ENCODE assay signal across 16 cellular contexts in genomic region chr10:84523509-84523908, GRCh38.
DNase-seq lines count a peak whose midpoint lies in the region; ATAC-seq and TF ChIP-seq lines count a peak whose summit lies in the region.
"Had no signal": no experiment of that assay in that cellular context is flagged by ENCODE, and none has a peak within 500 bp of the region (broad histone marks: within the 10 kb centered on the region; RNA-seq: fewer than 3 reads in every experiment).

No MANE protein-coding gene starts in this region.

- H3K4me1 ChIP-seq in PC-3 (ENCODE audit: insufficient read depth, low read length) (peaks cover 30% of the 10 kb centered on the region), foreskin keratinocyte (peaks cover 18% of the 10 kb centered on the region), Peyer's patch (no peaks in the 10 kb centered on the region)
- H3K4me1 ChIP-seq: gastroesophageal sphincter, parathyroid adenoma had no signal

- H3K4me3 ChIP-seq in PC-3 (ENCODE audit: low read length) (no peak overlapping the region), Peyer's patch (no peak overlapping the region)
- H3K4me3 ChIP-seq: gastroesophageal sphincter, suprapubic skin had no signal

- H3K4me2 ChIP-seq in PC-3 (ENCODE audit: low read length) = no peak overlapping the region

- POLR2A ChIA-PET in PC-3 (lab: Charles Lee; ENCODE audit: unreplicated experiment) = no interaction called here

- H3K27ac ChIP-seq in PC-3 (ENCODE audit: low read length) (no peak overlapping the region), foreskin keratinocyte (no peak overlapping the region), Peyer's patch (no peak overlapping the region)
- H3K27ac ChIP-seq: gastroesophageal sphincter, parathyroid adenoma, suprapubic skin had no signal

- no TSS peak for BruUV-seq in PC-3 (replicated peaks; lab: Mats Ljungman, UMichigan)

- H3K9me3 ChIP-seq in PC-3 (ENCODE audit: low read length) (no peaks in the 10 kb centered on the region), Peyer's patch (peaks cover 0 to 4% (median 0%) of the 10 kb centered on the region in 4 donors)

- H3K27me3 Mint-ChIP-seq in activated naive CD4-positive, alpha-beta T cell treated with anti-CD3 and anti-CD28 coated beads for 36 hours (ENCODE audit: low read depth) = no peaks in the 10 kb centered on the region
- H3K27me3 Mint-ChIP-seq: activated CD4-positive, alpha-beta memory T cell treated with anti-CD3 and anti-CD28 coated beads, Interleukin-2, amount 10 ng/mL, durations not matched to agents 7 days and 5 days had no signal

- no peaks in the 10 kb centered on the region for H3K9me2 ChIP-seq in PC-3 (replicated peaks; ENCODE audit: low read length)

- peaks cover 11% of the 10 kb centered on the region for H3K36me3 Mint-ChIP-seq in activated naive CD4-positive, alpha-beta T cell treated with anti-CD3 and anti-CD28 coated beads for 36 hours (ENCODE audit: low read depth)

- no peak for TF ChIP-seq POLR2A in Peyer's patch (IDR thresholded peaks at IDR 0.05)

- H4K20me1 ChIP-seq in PC-3 (ENCODE audit: low read length) = no peaks in the 10 kb centered on the region

- no peaks in the 10 kb centered on the region for H3F3A ChIP-seq in PC-3 (ENCODE audit: low read length, unreplicated experiment)

- no peak overlapping the region for H2AFZ ChIP-seq in PC-3 (ENCODE audit: low read length)
- H2AFZ ChIP-seq: parathyroid adenoma had no signal

- CTCF ChIA-PET in activated naive CD4-positive, alpha-beta T cell treated with anti-CD3 and anti-CD28 coated beads for 36 hours (lab: Charles Lee) = interaction anchor here (0.6 to 2.9 kb wide), 2 partner anchors 14 to 215 kb away, joined by 4 to 13 read pairs; no protein-coding TSS in a partner anchor
- CTCF ChIA-PET in PC-3 (lab: Charles Lee) = interaction anchor here (1.7 kb wide), 1 partner anchor 14 kb away, joined by 6 read pairs; no protein-coding TSS in a partner anchor

- H3K27me3 ChIP-seq in PC-3 (ENCODE audit: low read length) (no peaks in the 10 kb centered on the region), foreskin keratinocyte (no peaks in the 10 kb centered on the region), Peyer's patch (no peaks in the 10 kb centered on the region)
- H3K27me3 ChIP-seq: gastroesophageal sphincter, suprapubic skin had no signal

- H3K36me3 ChIP-seq in PC-3 (ENCODE audit: low read depth, low read length) (no peaks in the 10 kb centered on the region), Peyer's patch (no peaks in the 10 kb centered on the region)
- H3K36me3 ChIP-seq: gastroesophageal sphincter, suprapubic skin had no signal

- no peak overlapping the region for H3K27ac Mint-ChIP-seq in activated naive CD4-positive, alpha-beta T cell treated with anti-CD3 and anti-CD28 coated beads for 36 hours
- H3K27ac Mint-ChIP-seq: activated CD4-positive, alpha-beta memory T cell treated with anti-CD3 and anti-CD28 coated beads, Interleukin-2, amount 10 ng/mL, durations not matched to agents 7 days and 5 days; activated T-helper 1 cell treated with anti-CD3 and anti-CD28 coated beads, Interleukin-12 subunit alpha, Interleukin-12 subunit beta, Interleukin-2, Interleukin-4 antibody, amounts not matched to agents 30 ng/mL and 10 ng/mL and 1 ng/mL, durations not matched to agents 14 hours and 24 hours and 36 hours had no signal

- ATAC-seq in PC-3 = no peak
- ATAC-seq in foreskin keratinocyte = peak; percentile 36
- ATAC-seq: gastroesophageal sphincter had no signal

- H3K9me3 Mint-ChIP-seq in activated naive CD4-positive, alpha-beta T cell treated with anti-CD3 and anti-CD28 coated beads for 36 hours = peaks cover 18% of the 10 kb centered on the region

- H3K79me2 ChIP-seq in PC-3 (ENCODE audit: low read length) = no peaks in the 10 kb centered on the region
- H3K79me2 ChIP-seq: parathyroid adenoma had no signal

- peaks cover 5% of the 10 kb centered on the region for H3K4me1 Mint-ChIP-seq in activated naive CD4-positive, alpha-beta T cell treated with anti-CD3 and anti-CD28 coated beads for 36 hours (ENCODE audit: low read depth)
- H3K4me1 Mint-ChIP-seq: activated CD4-positive, alpha-beta memory T cell treated with anti-CD3 and anti-CD28 coated beads, Interleukin-2, amount 10 ng/mL, durations not matched to agents 7 days and 5 days had no signal

- no peak overlapping the region for H3K4me3 Mint-ChIP-seq in activated naive CD4-positive, alpha-beta T cell treated with anti-CD3 and anti-CD28 coated beads for 36 hours
- H3K4me3 Mint-ChIP-seq: activated CD4-positive, alpha-beta memory T cell treated with anti-CD3 and anti-CD28 coated beads, Interleukin-2, amount 10 ng/mL, durations not matched to agents 7 days and 5 days; activated T-helper 1 cell treated with anti-CD3 and anti-CD28 coated beads, Interleukin-12 subunit alpha, Interleukin-12 subunit beta, Interleukin-2, Interleukin-4 antibody, amounts not matched to agents 30 ng/mL and 10 ng/mL and 1 ng/mL, durations not matched to agents 14 hours and 24 hours and 36 hours had no signal

- intact Hi-C loops in activated naive CD4-positive, alpha-beta T cell treated with anti-CD3 and anti-CD28 coated beads for 36 hours (cut with micrococcal nuclease) = no loop called here
- intact Hi-C loops in PC-3 (cut with micrococcal nuclease) = loop anchor here (5.0 kb wide), 1 partner anchor 101 kb away; no protein-coding TSS in a partner anchor

- no peak overlapping the region for H3K9ac ChIP-seq in PC-3 (ENCODE audit: low read length)
- H3K9ac ChIP-seq: parathyroid adenoma had no signal

- TF ChIP-seq CTCF in PC-3 (conservative IDR thresholded peaks at IDR 0.05; ENCODE audit: low read depth, low read length) = no peak
- no peak for TF ChIP-seq CTCF in foreskin keratinocyte (conservative IDR thresholded peaks at IDR 0.05)
- TF ChIP-seq CTCF in Peyer's patch (IDR thresholded peaks at IDR 0.05) = no peak

- DNase-seq in activated naive CD4-positive, alpha-beta T cell treated with anti-CD3 and anti-CD28 coated beads for 36 hours = peak; percentile 26
- no peak for DNase-seq in activated naive CD4-positive, alpha-beta T cell treated with Interleukin-2 at 50 U/mL for 16 hours
- DNase-seq in PC-3 (peak; percentile 25), foreskin keratinocyte (no peak), A172 (ENCODE audit: low spot score) (no peak), Peyer's patch (no peak), AML-193 (lab: John Stamatoyannopoulos, UW) (no peak), D341Med (ENCODE audit: low spot score) (no peak)
- DNase-seq: activated CD4-positive, alpha-beta memory T cell treated with anti-CD3 and anti-CD28 coated beads, Interleukin-2, amount 10 ng/mL, durations not matched to agents 7 days and 5 days; EL; NCI-H226; T-helper 9 cell had no signal

Comparison
In these comparisons a context has a peak if more than half of its experiments do, and no peak if none do; other contexts are left out.
1. DNase-seq: peak in activated naive CD4-positive, alpha-beta T cell treated with anti-CD3 and anti-CD28 coated beads for 36 hours (single experiment) and PC-3 (single experiment); none in activated naive CD4-positive, alpha-beta T cell treated with Interleukin-2 at 50 U/mL for 16 hours (single experiment), foreskin keratinocyte (0 of 2), A172 (single experiment), Peyer's patch (0 of 3), AML-193 (0 of 2) and D341Med (single experiment).